ENCODE assay signal across 23 cellular contexts in the genomic region with DNA sequence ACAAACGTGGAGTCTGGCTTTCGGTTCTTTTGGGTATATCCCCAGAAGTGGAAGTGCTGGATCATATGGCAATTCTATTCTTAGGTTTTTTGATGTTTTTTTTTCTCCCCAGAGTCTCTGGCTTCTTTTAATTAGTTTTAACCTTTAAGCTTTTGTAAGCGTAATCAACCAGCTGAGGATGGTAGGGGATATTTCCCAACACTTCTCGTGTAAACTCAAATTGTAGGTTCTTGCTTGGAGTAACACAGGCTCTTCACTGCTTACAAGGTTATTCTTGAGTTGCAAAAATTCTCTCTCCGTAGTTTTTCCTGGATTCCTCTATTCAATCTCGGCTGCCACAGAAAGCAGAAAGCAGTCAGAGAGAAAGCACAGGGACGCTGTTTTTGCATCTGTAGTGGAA. TPM values are rescaled to one million over a fixed set of nuclear protein-coding genes. Genes with fewer than 3 reads are reported as not detected.
DNase-seq lines count a peak whose midpoint lies in the region; ATAC-seq and TF ChIP-seq lines count a peak whose summit lies in the region.
"Had no signal": no experiment of that assay in that cellular context is flagged by ENCODE, and none has a peak within 500 bp of the region (broad histone marks: within the 10 kb centered on the region; RNA-seq: fewer than 3 reads in every experiment).

No MANE protein-coding gene starts in this region.

- H3K4me3 ChIP-seq in ascending aorta (no peak overlapping the region), fibroblast of villous mesenchyme (ENCODE audit: low read depth, low read length) (no peak overlapping the region), vagina (no peak overlapping the region), dorsolateral prefrontal cortex (no peak overlapping the region)
- H3K4me3 ChIP-seq: BLaER1 had no signal

- H3K9me3 Mint-ChIP-seq in nephron (no peaks in the 10 kb centered on the region), mesothelial cell of epicardium (no peaks in the 10 kb centered on the region)
- H3K9me3 Mint-ChIP-seq: CD4-positive, alpha-beta T cell had no signal

- H3K27me3 ChIP-seq in ascending aorta: no peaks in the 10 kb centered on the region
- no peaks in the 10 kb centered on the region for H3K27me3 ChIP-seq in vagina
- H3K27me3 ChIP-seq in dorsolateral prefrontal cortex: peaks cover 0 to 11% (median 0%) of the 10 kb centered on the region in 45 donors
- H3K27me3 ChIP-seq: BLaER1 had no signal

- no peak for ATAC-seq in GM21390 (IDR thresholded peaks at IDR 0.05; ENCODE audit: unreplicated experiment)
- ATAC-seq: HCT116 had no signal

- no peak for TF ChIP-seq CTCF in ascending aorta (IDR thresholded peaks at IDR 0.05)
- no peak for TF ChIP-seq CTCF in fibroblast of villous mesenchyme (IDR thresholded peaks at IDR 0.05; ENCODE audit: insufficient read depth, low read depth, low read length)
- TF ChIP-seq CTCF in nephron (IDR thresholded peaks at IDR 0.05; ENCODE audit: unreplicated experiment in 3 of 3): no peak
- no peak for TF ChIP-seq CTCF in vagina (IDR thresholded peaks at IDR 0.05)
- no peak for TF ChIP-seq CTCF in mesothelial cell of epicardium (IDR thresholded peaks at IDR 0.05; ENCODE audit: unreplicated experiment)
- no peak for TF ChIP-seq CTCF in dorsolateral prefrontal cortex (IDR thresholded peaks at IDR 0.05 in 54 of 56, conservative IDR thresholded peaks at IDR 0.05 in 2 of 56; ENCODE audit: low read depth in 1 of 56, partially characterized antibody in 56 of 56)

- peak overlapping the region; percentile 24 to 86 (median 50) for H3K27ac Mint-ChIP-seq in nephron
- H3K27ac Mint-ChIP-seq in mesothelial cell of epicardium: no peak overlapping the region
- H3K27ac Mint-ChIP-seq: CD4-positive, alpha-beta T cell had no signal

- H3K27ac ChIP-seq in ascending aorta (peak overlapping the region; percentile 50 to 76), vagina (peak overlapping the region; percentile 73), dorsolateral prefrontal cortex (no peak overlapping the region)
- H3K27ac ChIP-seq: BLaER1 had no signal

- DNase-seq in ascending aorta (ENCODE audit: low spot score in 2 of 2) (no peak), fibroblast of villous mesenchyme (ENCODE audit: low read depth) (peak; percentile 84), vagina (ENCODE audit: extremely low spot score in 2 of 2) (no peak), mesothelial cell of epicardium (ENCODE audit: low spot score in 2 of 2, unreplicated experiment in 2 of 2) (no peak), dorsolateral prefrontal cortex (no peak)
- DNase-seq: CD4-positive, alpha-beta T cell; COR-L47; DMS79; GOT3; Kasumi-1; NCI-H1417; NCI-H1694 treated with DMSO at 0.1 percent for 48 hours; NCI-H2081 treated with DMSO at 0.1 percent for 48 hours; NCI-H2171 treated with DMSO at 0.1 percent for 48 hours; NCI-H446; NCI-H526 treated with DMSO at 0.1 percent for 48 hours; Right ventricle myocardium superior had no signal

- H3K4me1 ChIP-seq in ascending aorta: no peaks in the 10 kb centered on the region
- no peaks in the 10 kb centered on the region for H3K4me1 ChIP-seq in vagina
- H3K4me1 ChIP-seq: BLaER1 had no signal

- H3K27me3 Mint-ChIP-seq in nephron (ENCODE audit: low read depth): peaks cover 30% of the 10 kb centered on the region
- H3K27me3 Mint-ChIP-seq in mesothelial cell of epicardium (ENCODE audit: low read depth): peaks cover 51% of the 10 kb centered on the region

- no peaks in the 10 kb centered on the region for H3K36me3 Mint-ChIP-seq in nephron (ENCODE audit: low read depth)
- H3K36me3 Mint-ChIP-seq in mesothelial cell of epicardium: no peaks in the 10 kb centered on the region

- TF ChIP-seq POLR2A in vagina (IDR thresholded peaks at IDR 0.05): no peak

- H3K4me3 Mint-ChIP-seq in nephron (no peak overlapping the region), mesothelial cell of epicardium (no peak overlapping the region)
- H3K4me3 Mint-ChIP-seq: CD4-positive, alpha-beta T cell had no signal

- H3K4me1 Mint-ChIP-seq in nephron: peaks cover 19% of the 10 kb centered on the region
- peaks cover 4% of the 10 kb centered on the region for H3K4me1 Mint-ChIP-seq in mesothelial cell of epicardium

- H3K9me3 ChIP-seq in ascending aorta (no peaks in the 10 kb centered on the region), vagina (no peaks in the 10 kb centered on the region)
- H3K9me3 ChIP-seq: BLaER1 had no signal

- intact Hi-C loops in ascending aorta (cut with DNase I): no loop called here
- intact Hi-C loops in vagina (cut with DNase I): no loop called here
- intact Hi-C loops in dorsolateral prefrontal cortex (cut with DNase I): no loop called here

- H3K36me3 ChIP-seq in ascending aorta: no peaks in the 10 kb centered on the region
- H3K36me3 ChIP-seq in vagina: no peaks in the 10 kb centered on the region
- H3K36me3 ChIP-seq: BLaER1 had no signal

RNA-seq across cellular contexts. Expression of a gene that starts 11.9 kb away (rescaled TPM):
- total RNA-seq in ascending aorta (1.6 TPM), fibroblast of villous mesenchyme (0.43 and 1.3 TPM in 2 replicates), vagina (13.3 TPM), mesothelial cell of epicardium (18.3 to 19.5 TPM (median 18.9 TPM) in 3 replicates), dorsolateral prefrontal cortex (10 to 100 TPM in 3 of 120 experiments, 1 to 10 TPM in 117; 1.4 to 14.2 (median 4.7) TPM)
- total RNA-seq: MCF 10A, RPMI7951 had no signal

Comparison
In these comparisons a context has a peak if more than half of its experiments do, and no peak if none do; other contexts are left out.
1. H3K27ac ChIP-seq: peak in ascending aorta (2 of 2) and vagina (single experiment); none in dorsolateral prefrontal cortex (0 of 59).